Comparison of ENCODE assay signal across 30 cellular contexts in genomic region chr9:23914431-23915003, GRCh38.
"Had no signal": no experiment of that assay in that cellular context is flagged by ENCODE, and none has a peak within 500 bp of the region (broad histone marks: within the 10 kb centered on the region; RNA-seq: fewer than 3 reads in every experiment).

No MANE protein-coding gene starts in this region.

- H3K4me3 ChIP-seq: adrenal gland, ascending aorta, body of pancreas, breast epithelium, cardiac muscle cell had no signal

- H3K27me3 ChIP-seq: adrenal gland, ascending aorta, body of pancreas, brain microvascular endothelial cell, breast epithelium, cardiac muscle cell had no signal

- ATAC-seq: activated naive CD4-positive, alpha-beta T cell treated with anti-CD3 and anti-CD28 coated beads, Interleukin-2, amount 50 U/mL, for 72 hours; activated naive CD8-positive, alpha-beta T cell treated with anti-CD3 and anti-CD28 coated beads, Interleukin-2, amount 50 U/mL, for 24 hours; activated T-cell treated with anti-CD3 and anti-CD28 coated beads, Interleukin-2, amount 50 U/mL, for 4 hours; activated T-cell treated with anti-CD3 and anti-CD28 coated beads, Interleukin-2, amount 50 U/mL, for 72 hours; activated T-helper 17 cell treated with anti-CD3 and anti-CD28 coated beads, Interleukin-2, amount 50 U/mL, for 72 hours; body of pancreas had no signal

- H3K4me1 ChIP-seq: adrenal gland, ascending aorta, body of pancreas, breast epithelium had no signal

- H3K36me3 ChIP-seq: adrenal gland, ascending aorta, brain microvascular endothelial cell, breast epithelium, cardiac muscle cell had no signal

- H3K27ac ChIP-seq: adrenal gland, ascending aorta, body of pancreas, brain microvascular endothelial cell, breast epithelium, cardiac muscle cell had no signal

- H3K9me3 ChIP-seq: adrenal gland, ascending aorta, body of pancreas, breast epithelium had no signal

- DNase-seq: activated effector memory CD4-positive, alpha-beta T cell treated with anti-CD3 and anti-CD28 coated beads, Interleukin-2, amount 50 U/mL, for 16 hours; activated effector memory CD4-positive, alpha-beta T cell treated with Interleukin-2 at 50 U/mL for 16 hours; activated naive CD4-positive, alpha-beta T cell; activated naive CD4-positive, alpha-beta T cell treated with anti-CD3 and anti-CD28 coated beads for 36 hours; activated naive CD4-positive, alpha-beta T cell treated with anti-CD3 and anti-CD28 coated beads, Interleukin-2, amount 10 ng/mL, durations not matched to agents 7 days and 5 days; activated naive CD4-positive, alpha-beta T cell treated with anti-CD3 and anti-CD28 coated beads, Interleukin-2, amount 50 U/mL, for 16 hours; activated naive CD4-positive, alpha-beta T cell treated with Interleukin-2 at 50 U/mL for 16 hours; activated naive CD8-positive, alpha-beta T cell treated with anti-CD3 and anti-CD28 coated beads for 36 hours; activated naive CD8-positive, alpha-beta T cell treated with anti-CD3 and anti-CD28 coated beads, Interleukin-2, amount 10 ng/mL, durations not matched to agents 7 days and 5 days; activated naive CD8-positive, alpha-beta T cell treated with anti-CD3 and anti-CD28 coated beads, Interleukin-2, amount 50 U/mL, for 24 hours; activated T-cell treated with anti-CD3 and anti-CD28 coated beads for 4 hours; activated T-cell treated with anti-CD3 and anti-CD28 coated beads, Interleukin-2, amount 50 U/mL, for 1 hour; activated T-cell treated with anti-CD3 and anti-CD28 coated beads, Interleukin-2, amount 50 U/mL, for 24 hours; activated T-cell treated with anti-CD3 and anti-CD28 coated beads, Interleukin-2, amount 50 U/mL, for 4 hours; activated T-cell treated with anti-CD3 and anti-CD28 coated beads, Interleukin-2, amount 50 U/mL, for 48 hours; activated T-cell treated with anti-CD3 and anti-CD28 coated beads, Interleukin-2, amount 50 U/mL, for 72 hours; adrenal gland; amniotic stem cell; amygdala; aorta; body of pancreas; brain microvascular endothelial cell; caudate nucleus; central memory CD4-positive, alpha-beta T cell; cerebellar nuclear complex had no signal
